In genomic region chr10:120286280-120286679, GRCh38 we compare ENCODE assay signal across 1 cellular context.
TF ChIP-seq lines count a peak whose summit lies in the region.

No MANE protein-coding gene starts in this region.

TF ChIP-seq in HCT116, 20 proteins besides CTCF, POLR2A, EP300 and RAD21 (continued from another document):
- TF ChIP-seq ATF3 (IDR thresholded peaks at IDR 0.05) = no peak
- TF ChIP-seq SP1 (IDR thresholded peaks at IDR 0.05; ENCODE audit: low read depth) = no peak
- no peak for TF ChIP-seq ZNF274 (IDR thresholded peaks at IDR 0.05; ENCODE audit: low read depth, low read length)
- TF ChIP-seq ELF1 (IDR thresholded peaks at IDR 0.05; ENCODE audit: borderline replicate concordance, low read depth) = no peak
- TF ChIP-seq JUND (IDR thresholded peaks at IDR 0.05) = no peak
- TF ChIP-seq CBX3 (IDR thresholded peaks at IDR 0.05; ENCODE audit: low read depth) = no peak
- no peak for TF ChIP-seq CEBPB (IDR thresholded peaks at IDR 0.05; ENCODE audit: low read depth)
- TF ChIP-seq ZBTB33 (IDR thresholded peaks at IDR 0.05; ENCODE audit: extremely low read depth, insufficient replicate concordance, low read length) = no peak
TF ChIP-seq in HCT116: peak in this region for 0.
